1 cellular context compared by ENCODE assay signal in the genomic region with DNA sequence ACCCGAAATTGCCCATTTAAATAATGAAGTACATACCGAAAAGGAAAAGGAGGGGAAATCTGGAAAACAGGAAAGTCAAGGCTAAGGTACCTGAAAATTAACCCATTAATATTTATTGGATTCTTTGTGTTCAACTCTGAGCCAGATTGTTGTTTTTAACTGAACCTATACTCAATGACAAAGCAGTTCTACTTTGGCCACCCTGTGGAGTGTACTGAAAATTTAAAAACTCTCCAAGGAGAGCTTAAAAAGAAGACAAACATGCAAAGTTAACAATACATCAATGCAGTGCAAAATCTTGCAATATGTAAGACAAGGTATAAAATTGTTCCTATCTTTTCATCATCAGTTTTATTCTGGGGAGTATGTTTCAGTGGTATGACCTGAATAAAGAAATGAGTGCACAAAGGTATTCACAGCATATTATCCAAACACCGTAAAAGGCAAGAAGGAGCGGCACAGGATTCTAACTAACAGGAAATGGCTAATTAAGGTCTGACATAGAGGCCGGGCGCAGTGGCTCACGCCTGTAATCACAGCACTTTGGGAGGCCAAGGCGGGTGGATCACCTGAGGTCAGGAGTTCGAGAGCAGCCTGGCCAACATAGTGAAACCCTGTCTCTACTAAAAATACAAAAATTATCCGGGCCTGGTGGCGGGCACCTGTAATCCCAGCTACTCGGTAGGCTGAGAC.
TF ChIP-seq lines count a peak whose summit lies in the region.

No MANE protein-coding gene starts in this region.

TF ChIP-seq in HEK293, 187 proteins besides CTCF, POLR2A, EP300 and RAD21 (continued from another document):
- TF ChIP-seq, protein P1, sequence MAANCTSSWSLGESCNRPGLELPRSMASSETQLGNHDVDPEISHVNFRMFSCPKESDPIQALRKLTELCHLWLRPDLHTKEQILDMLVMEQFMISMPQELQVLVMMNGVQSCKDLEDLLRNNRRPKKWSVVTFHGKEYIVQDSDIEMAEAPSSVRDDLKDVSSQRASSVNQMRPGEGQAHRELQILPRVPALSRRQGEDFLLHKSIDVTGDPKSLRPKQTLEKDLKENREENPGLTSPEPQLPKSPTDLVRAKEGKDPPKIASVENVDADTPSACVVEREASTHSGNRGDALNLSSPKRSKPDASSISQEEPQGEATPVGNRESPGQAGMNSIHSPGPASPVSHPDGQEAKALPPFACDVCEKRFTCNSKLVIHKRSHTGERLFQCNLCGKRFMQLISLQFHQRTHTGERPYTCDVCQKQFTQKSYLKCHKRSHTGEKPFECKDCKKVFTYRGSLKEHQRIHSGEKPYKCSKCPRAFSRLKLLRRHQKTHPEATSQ (tag by site-specific recombination; IDR thresholded peaks at IDR 0.05) = 0 out of 2 replicates have a peak, but pooled peaks have one; percentile 31
- no peak for TF ChIP-seq KLF10 (tag by site-specific recombination; IDR thresholded peaks at IDR 0.05)
- no peak for TF ChIP-seq ZFHX2 (tag by site-specific recombination; conservative IDR thresholded peaks at IDR 0.05)
- TF ChIP-seq ZNF121 (tag by site-specific recombination; IDR thresholded peaks at IDR 0.05) = peak; percentile 44; the same call in 1 of the 2 replicates
- TF ChIP-seq ZNF626 (tag by site-specific recombination; IDR thresholded peaks at IDR 0.05) = 0 out of 2 replicates have a peak, but pooled peaks have one; percentile 6
- TF ChIP-seq, protein P2, sequence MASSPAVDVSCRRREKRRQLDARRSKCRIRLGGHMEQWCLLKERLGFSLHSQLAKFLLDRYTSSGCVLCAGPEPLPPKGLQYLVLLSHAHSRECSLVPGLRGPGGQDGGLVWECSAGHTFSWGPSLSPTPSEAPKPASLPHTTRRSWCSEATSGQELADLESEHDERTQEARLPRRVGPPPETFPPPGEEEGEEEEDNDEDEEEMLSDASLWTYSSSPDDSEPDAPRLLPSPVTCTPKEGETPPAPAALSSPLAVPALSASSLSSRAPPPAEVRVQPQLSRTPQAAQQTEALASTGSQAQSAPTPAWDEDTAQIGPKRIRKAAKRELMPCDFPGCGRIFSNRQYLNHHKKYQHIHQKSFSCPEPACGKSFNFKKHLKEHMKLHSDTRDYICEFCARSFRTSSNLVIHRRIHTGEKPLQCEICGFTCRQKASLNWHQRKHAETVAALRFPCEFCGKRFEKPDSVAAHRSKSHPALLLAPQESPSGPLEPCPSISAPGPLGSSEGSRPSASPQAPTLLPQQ (tag by site-specific recombination; IDR thresholded peaks at IDR 0.05) = no peak
- no peak for TF ChIP-seq ZNF223 (tag by site-specific recombination; IDR thresholded peaks at IDR 0.05)
- no peak for TF ChIP-seq ZNF184 (tag by site-specific recombination; IDR thresholded peaks at IDR 0.05)
- no peak for TF ChIP-seq ZNF621 (tag by site-specific recombination; IDR thresholded peaks at IDR 0.05)
- TF ChIP-seq, protein P3, sequence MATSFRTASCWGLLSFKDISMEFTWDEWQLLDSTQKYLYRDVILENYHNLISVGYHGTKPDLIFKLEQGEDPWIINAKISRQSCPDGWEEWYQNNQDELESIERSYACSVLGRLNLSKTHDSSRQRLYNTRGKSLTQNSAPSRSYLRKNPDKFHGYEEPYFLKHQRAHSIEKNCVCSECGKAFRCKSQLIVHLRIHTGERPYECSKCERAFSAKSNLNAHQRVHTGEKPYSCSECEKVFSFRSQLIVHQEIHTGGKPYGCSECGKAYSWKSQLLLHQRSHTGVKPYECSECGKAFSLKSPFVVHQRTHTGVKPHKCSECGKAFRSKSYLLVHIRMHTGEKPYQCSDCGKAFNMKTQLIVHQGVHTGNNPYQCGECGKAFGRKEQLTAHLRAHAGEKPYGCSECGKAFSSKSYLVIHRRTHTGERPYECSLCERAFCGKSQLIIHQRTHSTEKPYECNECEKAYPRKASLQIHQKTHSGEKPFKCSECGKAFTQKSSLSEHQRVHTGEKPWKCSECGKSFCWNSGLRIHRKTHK (tag by site-specific recombination; IDR thresholded peaks at IDR 0.05) = no peak
- 0 out of 2 replicates have a peak, but pooled peaks have one; percentile 43 for TF ChIP-seq PRDM1 (tag by site-specific recombination; IDR thresholded peaks at IDR 0.05)
- no peak for TF ChIP-seq ZNF302 (tag by site-specific recombination; IDR thresholded peaks at IDR 0.05; ENCODE audit: low read depth)
- no peak for TF ChIP-seq TRIM28 (IDR thresholded peaks at IDR 0.05; ENCODE audit: borderline replicate concordance, low read length)
- no peak for TF ChIP-seq ZNF529 (tag by site-specific recombination; IDR thresholded peaks at IDR 0.05; ENCODE audit: insufficient replicate concordance)
- TF ChIP-seq, protein P4, sequence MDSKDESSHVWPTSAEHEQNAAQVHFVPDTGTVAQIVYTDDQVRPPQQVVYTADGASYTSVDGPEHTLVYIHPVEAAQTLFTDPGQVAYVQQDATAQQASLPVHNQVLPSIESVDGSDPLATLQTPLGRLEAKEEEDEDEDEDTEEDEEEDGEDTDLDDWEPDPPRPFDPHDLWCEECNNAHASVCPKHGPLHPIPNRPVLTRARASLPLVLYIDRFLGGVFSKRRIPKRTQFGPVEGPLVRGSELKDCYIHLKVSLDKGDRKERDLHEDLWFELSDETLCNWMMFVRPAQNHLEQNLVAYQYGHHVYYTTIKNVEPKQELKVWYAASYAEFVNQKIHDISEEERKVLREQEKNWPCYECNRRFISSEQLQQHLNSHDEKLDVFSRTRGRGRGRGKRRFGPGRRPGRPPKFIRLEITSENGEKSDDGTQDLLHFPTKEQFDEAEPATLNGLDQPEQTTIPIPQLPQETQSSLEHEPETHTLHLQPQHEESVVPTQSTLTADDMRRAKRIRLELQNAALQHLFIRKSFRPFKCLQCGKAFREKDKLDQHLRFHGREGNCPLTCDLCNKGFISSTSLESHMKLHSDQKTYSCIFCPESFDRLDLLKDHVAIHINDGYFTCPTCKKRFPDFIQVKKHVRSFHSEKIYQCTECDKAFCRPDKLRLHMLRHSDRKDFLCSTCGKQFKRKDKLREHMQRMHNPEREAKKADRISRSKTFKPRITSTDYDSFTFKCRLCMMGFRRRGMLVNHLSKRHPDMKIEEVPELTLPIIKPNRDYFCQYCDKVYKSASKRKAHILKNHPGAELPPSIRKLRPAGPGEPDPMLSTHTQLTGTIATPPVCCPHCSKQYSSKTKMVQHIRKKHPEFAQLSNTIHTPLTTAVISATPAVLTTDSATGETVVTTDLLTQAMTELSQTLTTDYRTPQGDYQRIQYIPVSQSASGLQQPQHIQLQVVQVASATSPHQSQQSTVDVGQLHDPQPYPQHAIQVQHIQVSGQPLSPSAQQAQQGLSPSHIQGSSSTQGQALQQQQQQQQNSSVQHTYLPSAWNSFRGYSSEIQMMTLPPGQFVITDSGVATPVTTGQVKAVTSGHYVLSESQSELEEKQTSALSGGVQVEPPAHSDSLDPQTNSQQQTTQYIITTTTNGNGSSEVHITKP (tag by site-specific recombination; IDR thresholded peaks at IDR 0.05) = 0 out of 2 replicates have a peak, but pooled peaks have one; percentile 33
- TF ChIP-seq SETDB1 (IDR thresholded peaks at IDR 0.05; ENCODE audit: insufficient read length, low read length) = peak; percentile 97
- TF ChIP-seq TCF7L2 (IDR thresholded peaks at IDR 0.05; ENCODE audit: borderline replicate concordance, low read depth, low read length) = no peak
- TF ChIP-seq ZNF785 (tag by site-specific recombination; IDR thresholded peaks at IDR 0.05) = no peak
- no peak for TF ChIP-seq ZNF585B (tag by site-specific recombination; IDR thresholded peaks at IDR 0.05)
